ENCODE assay signal across 8 cellular contexts in the genomic region with DNA sequence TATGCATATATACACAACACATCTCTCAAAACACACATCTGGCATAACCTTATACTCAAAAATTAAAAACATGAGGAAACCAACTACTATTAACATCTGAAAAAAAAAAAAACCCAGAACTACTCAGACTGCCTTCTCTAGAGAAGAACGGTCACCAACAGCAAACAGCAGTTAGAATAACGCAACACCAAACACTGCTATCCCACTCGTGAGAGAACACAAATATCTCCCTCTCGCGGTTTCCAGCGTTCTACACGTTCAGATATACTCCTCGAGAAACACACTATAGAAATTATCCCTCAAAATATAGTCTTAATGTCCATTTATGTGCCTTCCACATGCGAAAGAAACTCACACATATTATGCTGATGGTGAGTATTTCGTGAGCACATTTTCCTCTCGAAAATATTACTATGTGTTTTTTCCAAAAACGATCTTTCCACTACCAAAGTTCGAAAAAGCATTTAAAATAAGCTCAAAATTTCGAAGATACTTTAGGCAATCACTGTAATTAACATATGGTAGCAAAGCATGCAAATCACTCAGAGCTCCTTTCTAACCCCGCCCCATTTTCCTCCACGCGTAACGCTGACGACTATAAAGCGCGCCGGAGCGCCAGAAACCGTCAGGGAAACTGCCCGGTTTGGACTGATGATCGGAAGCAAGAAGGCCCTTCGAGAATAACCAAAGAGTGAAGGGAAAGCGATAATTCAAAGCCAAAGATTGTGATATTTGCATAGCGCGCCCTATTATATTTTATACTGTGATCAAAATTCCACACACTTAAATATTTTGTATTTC.
A peak's percentile ranks its signal among the peaks of the same experiment; 100 is the strongest.
DNase-seq lines count a peak whose midpoint lies in the region; ATAC-seq and TF ChIP-seq lines count a peak whose summit lies in the region.

No MANE protein-coding gene starts in this region.

- H3K27ac Mint-ChIP-seq in T-cell (no peak overlapping the region), progenitor cell of endocrine pancreas (no peak overlapping the region)

- POLR2A ChIA-PET in T-cell (lab: Charles Lee): interaction anchor here (0.5 to 2.5 kb wide), 34 partner anchors 14 to 1212 kb away, joined by 3 to 29 read pairs (median 4); a partner anchor contains a TSS

- TF ChIP-seq CTCF in GM13976 (IDR thresholded peaks at IDR 0.05; ENCODE audit: borderline replicate concordance, control extremely low read depth, extremely low read depth, insufficient read depth, missing control alignments) (no peak), right atrium auricular region (IDR thresholded peaks at IDR 0.05) (peak in 1 of 2 donors; percentile 16), progenitor cell of endocrine pancreas (IDR thresholded peaks at IDR 0.05; ENCODE audit: unreplicated experiment) (peak; percentile 25), upper lobe of right lung (IDR thresholded peaks at IDR 0.05) (peak; percentile 33)

- in situ Hi-C loops in GM13976 (cut with MboI; ENCODE audit: low sequenced_read_pairs, unreplicated experiment): no loop called here

- H3K4me3 Mint-ChIP-seq in T-cell (no peak overlapping the region), progenitor cell of endocrine pancreas (ENCODE audit: low read depth) (no peak overlapping the region)

- no peaks in the 10 kb centered on the region for H3K36me3 Mint-ChIP-seq in T-cell
- no peaks in the 10 kb centered on the region for H3K36me3 Mint-ChIP-seq in progenitor cell of endocrine pancreas (ENCODE audit: insufficient read depth)

- H3K27me3 Mint-ChIP-seq in T-cell: no peaks in the 10 kb centered on the region
- H3K27me3 Mint-ChIP-seq in progenitor cell of endocrine pancreas: no peaks in the 10 kb centered on the region

- H3K4me3 ChIP-seq in right atrium auricular region: peak overlapping the region; percentile 31 to 45
- peak overlapping the region; percentile 42 for H3K4me3 ChIP-seq in upper lobe of right lung

- peak overlapping the region; percentile 98 for H3K27ac ChIP-seq in angular gyrus (ENCODE audit: low read depth, low read length)
- peak overlapping the region; percentile 81 to 82 for H3K27ac ChIP-seq in right atrium auricular region
- peak overlapping the region; percentile 91 for H3K27ac ChIP-seq in upper lobe of right lung

- ATAC-seq in HG02840 (IDR thresholded peaks at IDR 0.05; ENCODE audit: low FRiP score, unreplicated experiment) (peak; percentile 72), T-cell (replicated peaks in 1 of 4) (peak; percentile 87 to 90 (median 88)), upper lobe of right lung (peak; percentile 95)

- DNase-seq in GM13976 (ENCODE audit: low spot score) (peak; percentile 87), NCI-H1436 treated with DMSO at 0.1 percent for 48 hours (lab: John Stamatoyannopoulos, UW) (peak; percentile 91), T-cell (peak; percentile 77 to 95 (median 90)), right atrium auricular region (ENCODE audit: low spot score) (peak; percentile 97), progenitor cell of endocrine pancreas (ENCODE audit: low spot score, unreplicated experiment) (peak; percentile 84), upper lobe of right lung (peak; percentile 95)

- H3K9me3 Mint-ChIP-seq in T-cell (no peaks in the 10 kb centered on the region), progenitor cell of endocrine pancreas (ENCODE audit: low read depth) (no peaks in the 10 kb centered on the region)

- no peaks in the 10 kb centered on the region for H3K27me3 ChIP-seq in right atrium auricular region
- no peaks in the 10 kb centered on the region for H3K27me3 ChIP-seq in upper lobe of right lung

- intact Hi-C loops in upper lobe of right lung (cut with DNase I): no loop called here

- H3K9me3 ChIP-seq in right atrium auricular region (no peaks in the 10 kb centered on the region), upper lobe of right lung (no peaks in the 10 kb centered on the region)

- CTCF ChIA-PET in T-cell (lab: Charles Lee): interaction anchor here (0.5 to 2.8 kb wide), 11 partner anchors 26 to 960 kb away, joined by 3 to 11 read pairs (median 5); a partner anchor contains a TSS

- H3K4me1 ChIP-seq in right atrium auricular region (peaks cover 0 to 4% of the 10 kb centered on the region in 2 donors), upper lobe of right lung (peaks cover 8% of the 10 kb centered on the region)

- H3K36me3 ChIP-seq in right atrium auricular region: no peaks in the 10 kb centered on the region
- H3K36me3 ChIP-seq in upper lobe of right lung: no peaks in the 10 kb centered on the region

- H3K4me1 Mint-ChIP-seq in T-cell: peaks cover 0 to 11% (median 5%) of the 10 kb centered on the region in 3 donors
- H3K4me1 Mint-ChIP-seq in progenitor cell of endocrine pancreas (ENCODE audit: low read depth): no peaks in the 10 kb centered on the region

Comparison
In these comparisons a context has a peak if more than half of its experiments do, and no peak if none do; other contexts are left out.
1. Peak in every context shown above with its lines: DNase-seq, ATAC-seq, H3K4me3 ChIP-seq and H3K27ac ChIP-seq.